Comparison of ENCODE assay signal across 1 cellular context in the genomic region with DNA sequence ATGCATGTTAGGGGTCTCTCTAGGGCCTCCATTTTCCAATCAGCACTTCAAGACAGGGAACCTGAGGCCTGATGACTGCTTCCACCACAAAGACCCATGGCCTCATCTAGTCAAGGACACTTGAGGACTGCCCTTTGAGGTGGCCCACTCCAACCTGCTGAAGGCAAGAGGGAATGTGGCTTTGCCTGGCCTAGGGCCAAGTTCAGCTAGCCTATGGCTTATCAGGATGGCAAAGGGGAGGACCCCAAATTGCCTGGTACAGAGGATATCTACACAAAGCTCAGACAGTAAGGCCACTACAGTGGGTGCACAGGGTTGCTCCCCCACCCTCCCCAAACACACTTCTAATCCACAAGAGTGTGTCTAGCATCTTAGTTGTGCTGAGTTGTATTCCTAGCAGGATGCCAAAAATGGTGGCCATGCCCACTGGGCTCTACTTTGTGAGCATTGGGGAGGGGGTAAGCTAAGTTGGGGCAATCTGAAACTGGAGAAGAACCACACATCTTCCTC.
A peak's percentile ranks its signal among the peaks of the same experiment; 100 is the strongest.
TF ChIP-seq lines count a peak whose summit lies in the region.

No MANE protein-coding gene starts in this region.

TF ChIP-seq in Ishikawa, 13 proteins besides CTCF, POLR2A, EP300 and RAD21:
- TF ChIP-seq, protein P1, sequence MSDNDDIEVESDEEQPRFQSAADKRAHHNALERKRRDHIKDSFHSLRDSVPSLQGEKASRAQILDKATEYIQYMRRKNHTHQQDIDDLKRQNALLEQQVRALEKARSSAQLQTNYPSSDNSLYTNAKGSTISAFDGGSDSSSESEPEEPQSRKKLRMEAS (IDR thresholded peaks at IDR 0.05): no peak
- 0 out of 2 replicates have a peak, but pooled peaks have one; percentile 17 for TF ChIP-seq NFIC (IDR thresholded peaks at IDR 0.05)
